1 cellular context compared by ENCODE assay signal in the genomic region with DNA sequence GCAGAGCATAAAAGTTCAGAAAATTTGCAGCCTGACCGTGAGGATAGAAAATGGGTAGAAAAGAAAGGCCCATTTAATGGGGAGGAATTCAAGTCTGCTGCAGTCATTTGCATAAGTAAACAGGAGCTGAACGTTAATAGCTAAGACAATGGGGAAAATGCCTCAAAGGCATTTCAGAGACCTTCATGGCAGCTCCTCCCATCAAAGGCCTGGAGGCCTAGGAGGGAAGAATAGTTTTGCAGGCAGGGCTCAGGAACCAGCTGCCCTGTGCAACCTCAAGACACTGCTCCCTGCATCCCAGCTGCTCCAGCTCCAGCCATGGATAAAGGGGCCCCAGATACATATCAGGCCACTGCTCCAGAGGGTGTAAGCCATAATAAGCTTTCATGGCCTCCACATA.
TF ChIP-seq lines count a peak whose summit lies in the region.

No MANE protein-coding gene starts in this region.

TF ChIP-seq in GM23338, 12 proteins besides CTCF, POLR2A, EP300 and RAD21 (continued from another document):
- TF ChIP-seq, protein P1, sequence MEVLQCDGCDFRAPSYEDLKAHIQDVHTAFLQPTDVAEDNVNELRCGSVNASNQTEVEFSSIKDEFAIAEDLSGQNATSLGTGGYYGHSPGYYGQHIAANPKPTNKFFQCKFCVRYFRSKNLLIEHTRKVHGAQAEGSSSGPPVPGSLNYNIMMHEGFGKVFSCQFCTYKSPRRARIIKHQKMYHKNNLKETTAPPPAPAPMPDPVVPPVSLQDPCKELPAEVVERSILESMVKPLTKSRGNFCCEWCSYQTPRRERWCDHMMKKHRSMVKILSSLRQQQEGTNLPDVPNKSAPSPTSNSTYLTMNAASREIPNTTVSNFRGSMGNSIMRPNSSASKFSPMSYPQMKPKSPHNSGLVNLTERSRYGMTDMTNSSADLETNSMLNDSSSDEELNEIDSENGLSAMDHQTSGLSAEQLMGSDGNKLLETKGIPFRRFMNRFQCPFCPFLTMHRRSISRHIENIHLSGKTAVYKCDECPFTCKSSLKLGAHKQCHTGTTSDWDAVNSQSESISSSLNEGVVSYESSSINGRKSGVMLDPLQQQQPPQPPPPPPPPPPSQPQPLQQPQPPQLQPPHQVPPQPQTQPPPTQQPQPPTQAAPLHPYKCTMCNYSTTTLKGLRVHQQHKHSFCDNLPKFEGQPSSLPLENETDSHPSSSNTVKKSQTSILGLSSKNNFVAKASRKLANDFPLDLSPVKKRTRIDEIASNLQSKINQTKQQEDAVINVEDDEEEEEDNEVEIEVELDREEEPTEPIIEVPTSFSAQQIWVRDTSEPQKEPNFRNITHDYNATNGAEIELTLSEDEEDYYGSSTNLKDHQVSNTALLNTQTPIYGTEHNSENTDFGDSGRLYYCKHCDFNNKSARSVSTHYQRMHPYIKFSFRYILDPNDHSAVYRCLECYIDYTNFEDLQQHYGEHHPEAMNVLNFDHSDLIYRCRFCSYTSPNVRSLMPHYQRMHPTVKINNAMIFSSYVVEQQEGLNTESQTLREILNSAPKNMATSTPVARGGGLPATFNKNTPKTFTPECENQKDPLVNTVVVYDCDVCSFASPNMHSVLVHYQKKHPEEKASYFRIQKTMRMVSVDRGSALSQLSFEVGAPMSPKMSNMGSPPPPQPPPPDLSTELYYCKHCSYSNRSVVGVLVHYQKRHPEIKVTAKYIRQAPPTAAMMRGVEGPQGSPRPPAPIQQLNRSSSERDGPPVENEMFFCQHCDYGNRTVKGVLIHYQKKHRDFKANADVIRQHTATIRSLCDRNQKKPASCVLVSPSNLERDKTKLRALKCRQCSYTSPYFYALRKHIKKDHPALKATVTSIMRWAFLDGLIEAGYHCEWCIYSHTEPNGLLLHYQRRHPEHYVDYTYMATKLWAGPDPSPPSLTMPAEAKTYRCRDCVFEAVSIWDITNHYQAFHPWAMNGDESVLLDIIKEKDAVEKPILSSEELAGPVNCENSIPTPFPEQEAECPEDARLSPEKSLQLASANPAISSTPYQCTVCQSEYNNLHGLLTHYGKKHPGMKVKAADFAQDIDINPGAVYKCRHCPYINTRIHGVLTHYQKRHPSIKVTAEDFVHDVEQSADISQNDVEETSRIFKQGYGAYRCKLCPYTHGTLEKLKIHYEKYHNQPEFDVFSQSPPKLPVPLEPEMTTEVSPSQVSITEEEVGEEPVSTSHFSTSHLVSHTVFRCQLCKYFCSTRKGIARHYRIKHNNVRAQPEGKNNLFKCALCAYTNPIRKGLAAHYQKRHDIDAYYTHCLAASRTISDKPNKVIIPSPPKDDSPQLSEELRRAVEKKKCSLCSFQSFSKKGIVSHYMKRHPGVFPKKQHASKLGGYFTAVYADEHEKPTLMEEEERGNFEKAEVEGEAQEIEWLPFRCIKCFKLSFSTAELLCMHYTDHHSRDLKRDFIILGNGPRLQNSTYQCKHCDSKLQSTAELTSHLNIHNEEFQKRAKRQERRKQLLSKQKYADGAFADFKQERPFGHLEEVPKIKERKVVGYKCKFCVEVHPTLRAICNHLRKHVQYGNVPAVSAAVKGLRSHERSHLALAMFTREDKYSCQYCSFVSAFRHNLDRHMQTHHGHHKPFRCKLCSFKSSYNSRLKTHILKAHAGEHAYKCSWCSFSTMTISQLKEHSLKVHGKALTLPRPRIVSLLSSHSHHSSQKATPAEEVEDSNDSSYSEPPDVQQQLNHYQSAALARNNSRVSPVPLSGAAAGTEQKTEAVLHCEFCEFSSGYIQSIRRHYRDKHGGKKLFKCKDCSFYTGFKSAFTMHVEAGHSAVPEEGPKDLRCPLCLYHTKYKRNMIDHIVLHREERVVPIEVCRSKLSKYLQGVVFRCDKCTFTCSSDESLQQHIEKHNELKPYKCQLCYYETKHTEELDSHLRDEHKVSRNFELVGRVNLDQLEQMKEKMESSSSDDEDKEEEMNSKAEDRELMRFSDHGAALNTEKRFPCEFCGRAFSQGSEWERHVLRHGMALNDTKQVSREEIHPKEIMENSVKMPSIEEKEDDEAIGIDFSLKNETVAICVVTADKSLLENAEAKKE (CRISPR knock-in tag; IDR thresholded peaks at IDR 0.05), result no peak
- TF ChIP-seq CREB1 (CRISPR knock-in tag; IDR thresholded peaks at IDR 0.05; ENCODE audit: low read depth) (no peak), NANOG (IDR thresholded peaks at IDR 0.05; ENCODE audit: borderline replicate concordance) (no peak), POLR2AphosphoS5 (IDR thresholded peaks at IDR 0.05; ENCODE audit: low read depth) (no peak), EZH2 (IDR thresholded peaks at IDR 0.05; ENCODE audit: low read depth, unreplicated experiment) (no peak), STAT1 (IDR thresholded peaks at IDR 0.05; ENCODE audit: unreplicated experiment) (no peak)
- TF ChIP-seq, protein P2, sequence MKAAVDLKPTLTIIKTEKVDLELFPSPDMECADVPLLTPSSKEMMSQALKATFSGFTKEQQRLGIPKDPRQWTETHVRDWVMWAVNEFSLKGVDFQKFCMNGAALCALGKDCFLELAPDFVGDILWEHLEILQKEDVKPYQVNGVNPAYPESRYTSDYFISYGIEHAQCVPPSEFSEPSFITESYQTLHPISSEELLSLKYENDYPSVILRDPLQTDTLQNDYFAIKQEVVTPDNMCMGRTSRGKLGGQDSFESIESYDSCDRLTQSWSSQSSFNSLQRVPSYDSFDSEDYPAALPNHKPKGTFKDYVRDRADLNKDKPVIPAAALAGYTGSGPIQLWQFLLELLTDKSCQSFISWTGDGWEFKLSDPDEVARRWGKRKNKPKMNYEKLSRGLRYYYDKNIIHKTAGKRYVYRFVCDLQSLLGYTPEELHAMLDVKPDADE (IDR thresholded peaks at IDR 0.05), result no peak
- TF ChIP-seq, protein P3, sequence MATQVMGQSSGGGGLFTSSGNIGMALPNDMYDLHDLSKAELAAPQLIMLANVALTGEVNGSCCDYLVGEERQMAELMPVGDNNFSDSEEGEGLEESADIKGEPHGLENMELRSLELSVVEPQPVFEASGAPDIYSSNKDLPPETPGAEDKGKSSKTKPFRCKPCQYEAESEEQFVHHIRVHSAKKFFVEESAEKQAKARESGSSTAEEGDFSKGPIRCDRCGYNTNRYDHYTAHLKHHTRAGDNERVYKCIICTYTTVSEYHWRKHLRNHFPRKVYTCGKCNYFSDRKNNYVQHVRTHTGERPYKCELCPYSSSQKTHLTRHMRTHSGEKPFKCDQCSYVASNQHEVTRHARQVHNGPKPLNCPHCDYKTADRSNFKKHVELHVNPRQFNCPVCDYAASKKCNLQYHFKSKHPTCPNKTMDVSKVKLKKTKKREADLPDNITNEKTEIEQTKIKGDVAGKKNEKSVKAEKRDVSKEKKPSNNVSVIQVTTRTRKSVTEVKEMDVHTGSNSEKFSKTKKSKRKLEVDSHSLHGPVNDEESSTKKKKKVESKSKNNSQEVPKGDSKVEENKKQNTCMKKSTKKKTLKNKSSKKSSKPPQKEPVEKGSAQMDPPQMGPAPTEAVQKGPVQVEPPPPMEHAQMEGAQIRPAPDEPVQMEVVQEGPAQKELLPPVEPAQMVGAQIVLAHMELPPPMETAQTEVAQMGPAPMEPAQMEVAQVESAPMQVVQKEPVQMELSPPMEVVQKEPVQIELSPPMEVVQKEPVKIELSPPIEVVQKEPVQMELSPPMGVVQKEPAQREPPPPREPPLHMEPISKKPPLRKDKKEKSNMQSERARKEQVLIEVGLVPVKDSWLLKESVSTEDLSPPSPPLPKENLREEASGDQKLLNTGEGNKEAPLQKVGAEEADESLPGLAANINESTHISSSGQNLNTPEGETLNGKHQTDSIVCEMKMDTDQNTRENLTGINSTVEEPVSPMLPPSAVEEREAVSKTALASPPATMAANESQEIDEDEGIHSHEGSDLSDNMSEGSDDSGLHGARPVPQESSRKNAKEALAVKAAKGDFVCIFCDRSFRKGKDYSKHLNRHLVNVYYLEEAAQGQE (IDR thresholded peaks at IDR 0.05; ENCODE audit: unreplicated experiment), result no peak
